In genomic region chr5:65299841-65300240, GRCh38 we compare ENCODE assay signal across 20 cellular contexts.
DNase-seq lines count a peak whose midpoint lies in the region; TF ChIP-seq lines count a peak whose summit lies in the region.
"Had no signal": no experiment of that assay in that cellular context is flagged by ENCODE, and none has a peak within 500 bp of the region (broad histone marks: within the 10 kb centered on the region; RNA-seq: fewer than 3 reads in every experiment).

No MANE protein-coding gene starts in this region.

- no peak overlapping the region for H3K4me3 ChIP-seq in fibroblast of the aortic adventitia (ENCODE audit: low read depth, low read length)
- no peak overlapping the region for H3K4me3 ChIP-seq in ovary
- H3K4me3 ChIP-seq: K562, right lobe of liver, thyroid gland had no signal

- peak; percentile 24 for DNase-seq in GM04503 (ENCODE audit: low read depth)
- peak; percentile 50 for DNase-seq in astrocyte of the hippocampus (ENCODE audit: low read depth, low spot score)
- peak; percentile 14 for DNase-seq in fibroblast of the aortic adventitia (ENCODE audit: low read depth)
- peak; percentile 75 for DNase-seq in stromal cell of bone marrow (ENCODE audit: low read depth)
- no peak for DNase-seq in ovary
- no peak for DNase-seq in HT-29 (ENCODE audit: low spot score)
- DNase-seq in kidney tubule cell (ENCODE audit: low spot score): no peak
- DNase-seq: activated CD4-positive, alpha-beta memory T cell treated with anti-CD3 and anti-CD28 coated beads for 36 hours; activated CD4-positive, CD25-positive, alpha-beta regulatory T cell; activated effector memory CD4-positive, alpha-beta T cell treated with anti-CD3 and anti-CD28 coated beads, Interleukin-2, amount 50 U/mL, for 16 hours; activated naive CD8-positive, alpha-beta T cell treated with anti-CD3 and anti-CD28 coated beads, Interleukin-2, amount 50 U/mL, for 24 hours; CD8-positive, alpha-beta memory T cell; dermis blood vessel endothelial cell; hippocampal formation; NCI-H510A treated with DMSO at 0.1 percent for 48 hours; right lobe of liver; stimulated activated naive CD8-positive, alpha-beta T cell treated with anti-CD3 and anti-CD28 coated beads, Interleukin-15, Interleukin-2, amounts not matched to agents 100 U/mL and 50 U/mL, for 24 hours; thyroid gland had no signal

- no peaks in the 10 kb centered on the region for H3K9me3 ChIP-seq in ovary
- H3K9me3 ChIP-seq: right lobe of liver, thyroid gland had no signal

- H3K36me3 ChIP-seq in ovary: no peaks in the 10 kb centered on the region
- H3K36me3 ChIP-seq: right lobe of liver, thyroid gland had no signal

- no peak for TF ChIP-seq POLR2A in ovary (IDR thresholded peaks at IDR 0.05)

- H3K27ac ChIP-seq in ovary: no peak overlapping the region
- H3K27ac ChIP-seq: parathyroid adenoma, right lobe of liver, thyroid gland had no signal

- no peaks in the 10 kb centered on the region for H3K4me1 ChIP-seq in ovary (ENCODE audit: insufficient read depth)
- H3K4me1 ChIP-seq: parathyroid adenoma, right lobe of liver, thyroid gland had no signal

- intact Hi-C loops in ovary (cut with DNase I): no loop called here

- TF ChIP-seq CTCF in fibroblast of the aortic adventitia (IDR thresholded peaks at IDR 0.05; ENCODE audit: insufficient read depth, low read length): no peak
- no peak for TF ChIP-seq CTCF in ovary (IDR thresholded peaks at IDR 0.05)

- WGBS in ovary, 3 donors: 79 to 85% (median 81%) methylated on average over 3 of the region's 3 CpGs

- H3K27me3 ChIP-seq in ovary: no peaks in the 10 kb centered on the region
- H3K27me3 ChIP-seq: right lobe of liver, thyroid gland had no signal

- TF ChIP-seq EP300 in ovary (IDR thresholded peaks at IDR 0.05): no peak

Comparison
In these comparisons a context has a peak if more than half of its experiments do, and no peak if none do; other contexts are left out.
1. DNase-seq: peak in GM04503 (single experiment), astrocyte of the hippocampus (single experiment), fibroblast of the aortic adventitia (single experiment) and stromal cell of bone marrow (single experiment); none in ovary (0 of 5), HT-29 (single experiment) and kidney tubule cell (single experiment).